Comparison of ENCODE assay signal across 20 cellular contexts in the genomic region with DNA sequence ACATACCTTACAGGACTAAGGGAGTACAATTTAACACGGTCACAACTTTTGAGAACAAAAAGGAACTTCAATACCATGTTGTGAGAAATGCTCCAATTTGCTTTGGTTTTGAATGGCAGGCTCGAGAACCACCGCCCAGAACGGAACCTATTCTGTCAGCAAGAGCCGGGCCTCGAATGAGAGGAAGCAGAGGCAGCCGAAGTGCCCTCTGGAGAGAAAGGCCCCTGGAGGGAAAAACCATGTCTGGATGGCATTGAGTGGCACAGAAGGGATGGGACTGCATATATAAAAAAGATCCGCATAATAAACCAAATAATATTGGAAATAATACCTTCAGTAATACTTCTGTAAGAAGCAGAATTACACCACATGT.
"Had no signal": no experiment of that assay in that cellular context is flagged by ENCODE, and none has a peak within 500 bp of the region (broad histone marks: within the 10 kb centered on the region; RNA-seq: fewer than 3 reads in every experiment).

No MANE protein-coding gene starts in this region.

- H3K4me3 ChIP-seq: coronary artery, pancreas, smooth muscle cell had no signal

- H3K36me3 ChIP-seq: pancreas had no signal

- H3K27me3 ChIP-seq: neutrophil, pancreas had no signal

- H3K9me3 ChIP-seq: neutrophil, pancreas had no signal

- DNase-seq: activated naive CD4-positive, alpha-beta T cell treated with Interleukin-2 at 50 U/mL for 16 hours; activated naive CD8-positive, alpha-beta T cell treated with anti-CD3 and anti-CD28 coated beads for 36 hours; activated T-cell treated with anti-CD3 and anti-CD28 coated beads, Interleukin-2, amount 50 U/mL, for 24 hours; immature natural killer cell; kidney glomerular epithelial cell; left ventricle myocardium superior; mammary epithelial cell; midbrain; stimulated activated CD4-positive, alpha-beta T cell treated with anti-CD3 and anti-CD28 coated beads, Interleukin-2, amount 100 ng/mL, for 48 hours; stimulated activated CD8-positive, alpha-beta memory T cell treated with anti-CD3 and anti-CD28 coated beads, Interleukin-4, amount 100 ng/mL, for 48 hours; stimulated activated naive B cell treated with anti-CD40 and anti-IgM and Interleukin-4, amounts not matched to agents 10 μg/mL and 1 μg/mL and 100 μg/mL, for 72 hours; T-helper 9 cell had no signal

- H3K4me2 ChIP-seq: smooth muscle cell had no signal

- H3K27ac ChIP-seq: coronary artery, epithelial cell of prostate, neutrophil, pancreas had no signal

- H3K4me1 ChIP-seq: pancreas had no signal

- ATAC-seq: activated T-helper 17 cell treated with anti-CD3 and anti-CD28 coated beads, Interleukin-2, amount 50 U/mL, for 72 hours; left ventricle myocardium superior; pancreas; sciatic nerve; stimulated activated naive B cell treated with anti-CD40 and anti-IgM and Interleukin-4, amounts not matched to agents 10 μg/mL and 1 μg/mL and 100 μg/mL, for 72 hours; WTC11 had no signal
